Comparison of ENCODE assay signal across 33 cellular contexts in genomic region chr11:45820211-45820857, GRCh38.
"Had no signal": no experiment of that assay in that cellular context is flagged by ENCODE, and none has a peak within 500 bp of the region (broad histone marks: within the 10 kb centered on the region; RNA-seq: fewer than 3 reads in every experiment).

No MANE protein-coding gene starts in this region.

- H3K4me3 Mint-ChIP-seq: activated CD4-positive, alpha-beta memory T cell treated with anti-CD3 and anti-CD28 coated beads for 36 hours; activated CD8-positive, alpha-beta memory T cell treated with anti-CD3 and anti-CD28 coated beads, Interleukin-2, amount 10 ng/mL, durations not matched to agents 7 days and 5 days; activated CD8-positive, alpha-beta T cell treated with anti-CD3 and anti-CD28 coated beads, Interleukin-2, amount 10 ng/mL, durations not matched to agents 7 days and 5 days; activated naive CD4-positive, alpha-beta T cell treated with anti-CD3 and anti-CD28 coated beads for 36 hours; activated naive CD4-positive, alpha-beta T cell treated with anti-CD3 and anti-CD28 coated beads, Interleukin-2, amount 50 U/mL, for 24 hours; activated naive CD8-positive, alpha-beta T cell treated with anti-CD3 and anti-CD28 coated beads for 36 hours; activated naive CD8-positive, alpha-beta T cell treated with anti-CD3 and anti-CD28 coated beads, Interleukin-2, amount 50 U/mL, for 24 hours; activated T-helper 1 cell treated with anti-CD3 and anti-CD28 coated beads, Interleukin-12 subunit alpha, Interleukin-12 subunit beta, Interleukin-2, Interleukin-4 antibody, amounts not matched to agents 30 ng/mL and 10 ng/mL and 1 ng/mL, durations not matched to agents 14 hours and 24 hours and 36 hours; brain; WTC11 had no signal

- H3K27ac Mint-ChIP-seq: activated CD4-positive, alpha-beta memory T cell treated with anti-CD3 and anti-CD28 coated beads for 36 hours; activated CD8-positive, alpha-beta memory T cell treated with anti-CD3 and anti-CD28 coated beads, Interleukin-2, amount 10 ng/mL, durations not matched to agents 7 days and 5 days; activated CD8-positive, alpha-beta T cell treated with anti-CD3 and anti-CD28 coated beads, Interleukin-2, amount 10 ng/mL, durations not matched to agents 7 days and 5 days; activated naive CD4-positive, alpha-beta T cell treated with anti-CD3 and anti-CD28 coated beads for 36 hours; activated naive CD4-positive, alpha-beta T cell treated with anti-CD3 and anti-CD28 coated beads, Interleukin-2, amount 50 U/mL, for 24 hours; activated naive CD8-positive, alpha-beta T cell treated with anti-CD3 and anti-CD28 coated beads for 36 hours; activated naive CD8-positive, alpha-beta T cell treated with anti-CD3 and anti-CD28 coated beads, Interleukin-2, amount 50 U/mL, for 24 hours; activated T-helper 1 cell treated with anti-CD3 and anti-CD28 coated beads, Interleukin-12 subunit alpha, Interleukin-12 subunit beta, Interleukin-2, Interleukin-4 antibody, amounts not matched to agents 30 ng/mL and 10 ng/mL and 1 ng/mL, durations not matched to agents 14 hours and 24 hours and 36 hours; activated T-helper 2 cell treated with anti-CD3 and anti-CD28 coated beads, Interferon-gamma antibody, Interleukin-2, Interleukin-4, amounts not matched to agents 10 μg/mL and 5 μg/mL and 100 μg/mL, durations not matched to agents 14 hours and 24 hours and 36 hours; brain; WTC11 had no signal

- H3K4me1 Mint-ChIP-seq: activated CD8-positive, alpha-beta memory T cell treated with anti-CD3 and anti-CD28 coated beads, Interleukin-2, amount 10 ng/mL, durations not matched to agents 7 days and 5 days; activated naive CD4-positive, alpha-beta T cell treated with anti-CD3 and anti-CD28 coated beads, Interleukin-2, amount 50 U/mL, for 24 hours; activated naive CD8-positive, alpha-beta T cell treated with anti-CD3 and anti-CD28 coated beads for 36 hours; activated naive CD8-positive, alpha-beta T cell treated with anti-CD3 and anti-CD28 coated beads, Interleukin-2, amount 50 U/mL, for 24 hours had no signal

- H3K36me3 ChIP-seq: adrenal gland, ascending aorta, breast epithelium, cardiac muscle cell, colonic mucosa, esophagus squamous epithelium had no signal

- H3K36me3 Mint-ChIP-seq: activated CD4-positive, alpha-beta memory T cell treated with anti-CD3 and anti-CD28 coated beads for 36 hours; activated CD8-positive, alpha-beta memory T cell treated with anti-CD3 and anti-CD28 coated beads, Interleukin-2, amount 10 ng/mL, durations not matched to agents 7 days and 5 days; activated naive CD4-positive, alpha-beta T cell treated with anti-CD3 and anti-CD28 coated beads, Interleukin-2, amount 50 U/mL, for 24 hours; activated naive CD8-positive, alpha-beta T cell treated with anti-CD3 and anti-CD28 coated beads for 36 hours; brain; WTC11 had no signal

- FAIRE-seq: endometrium, endothelial cell of umbilical vein, frontal cortex had no signal

- H3K9me3 ChIP-seq: adrenal gland, ascending aorta, breast epithelium, colonic mucosa, esophagus squamous epithelium had no signal

- ATAC-seq: activated CD8-positive, alpha-beta memory T cell treated with anti-CD3 and anti-CD28 coated beads, Interleukin-2, amount 10 ng/mL, durations not matched to agents 7 days and 5 days; activated CD8-positive, alpha-beta T cell treated with anti-CD3 and anti-CD28 coated beads, Interleukin-2, amount 10 ng/mL, durations not matched to agents 7 days and 5 days; activated naive CD8-positive, alpha-beta T cell treated with anti-CD3 and anti-CD28 coated beads, Interleukin-2, amount 50 U/mL, for 24 hours; WTC11 had no signal

- H3K9me3 Mint-ChIP-seq: activated CD4-positive, alpha-beta memory T cell treated with anti-CD3 and anti-CD28 coated beads for 36 hours; activated naive CD4-positive, alpha-beta T cell treated with anti-CD3 and anti-CD28 coated beads for 36 hours; activated naive CD4-positive, alpha-beta T cell treated with anti-CD3 and anti-CD28 coated beads, Interleukin-2, amount 50 U/mL, for 24 hours; activated naive CD8-positive, alpha-beta T cell treated with anti-CD3 and anti-CD28 coated beads for 36 hours; activated naive CD8-positive, alpha-beta T cell treated with anti-CD3 and anti-CD28 coated beads, Interleukin-2, amount 50 U/mL, for 24 hours; activated T-helper 1 cell treated with anti-CD3 and anti-CD28 coated beads, Interleukin-12 subunit alpha, Interleukin-12 subunit beta, Interleukin-2, Interleukin-4 antibody, amounts not matched to agents 30 ng/mL and 10 ng/mL and 1 ng/mL, durations not matched to agents 14 hours and 24 hours and 36 hours; activated T-helper 2 cell treated with anti-CD3 and anti-CD28 coated beads, Interferon-gamma antibody, Interleukin-2, Interleukin-4, amounts not matched to agents 10 μg/mL and 5 μg/mL and 100 μg/mL, durations not matched to agents 14 hours and 24 hours and 36 hours; WTC11 had no signal

- DNase-seq: activated CD4-positive, alpha-beta memory T cell treated with anti-CD3 and anti-CD28 coated beads for 36 hours; activated CD4-positive, alpha-beta T cell treated with anti-CD3 and anti-CD28 coated beads for 1 hour; activated CD4-positive, alpha-beta T cell treated with anti-CD3 and anti-CD28 coated beads for 4 hours; activated CD4-positive, alpha-beta T cell treated with anti-CD3 and anti-CD28 coated beads, Interleukin-2, amount 50 U/mL, for 1 hour; activated CD8-positive, alpha-beta memory T cell treated with anti-CD3 and anti-CD28 coated beads, Interleukin-2, amount 10 ng/mL, durations not matched to agents 7 days and 5 days; activated CD8-positive, alpha-beta memory T cell treated with anti-CD3 and anti-CD28 coated beads, Interleukin-2, amount 50 U/mL, for 4 hours; activated CD8-positive, alpha-beta T cell treated with anti-CD3 and anti-CD28 coated beads, Interleukin-2, amount 10 ng/mL, durations not matched to agents 7 days and 5 days; activated effector memory CD4-positive, alpha-beta T cell treated with anti-CD3 and anti-CD28 coated beads, Interleukin-2, amount 50 U/mL, for 16 hours; activated naive CD4-positive, alpha-beta T cell treated with anti-CD3 and anti-CD28 coated beads for 36 hours; activated naive CD8-positive, alpha-beta T cell treated with anti-CD3 and anti-CD28 coated beads for 36 hours; activated naive CD8-positive, alpha-beta T cell treated with anti-CD3 and anti-CD28 coated beads, Interleukin-2, amount 50 U/mL, for 24 hours; activated T-cell treated with anti-CD3 and anti-CD28 coated beads, Interleukin-2, amount 50 U/mL, for 1 hour; activated T-cell treated with anti-CD3 and anti-CD28 coated beads, Interleukin-2, amount 50 U/mL, for 48 hours; central memory CD4-positive, alpha-beta T cell; cerebellar nuclear complex; colonic mucosa; effector CD8-positive, alpha-beta T cell; esophagus squamous epithelium; foreskin fibroblast; T-helper 2 cell had no signal

- H3K27me3 Mint-ChIP-seq: activated CD4-positive, alpha-beta memory T cell treated with anti-CD3 and anti-CD28 coated beads for 36 hours; activated CD8-positive, alpha-beta memory T cell treated with anti-CD3 and anti-CD28 coated beads, Interleukin-2, amount 10 ng/mL, durations not matched to agents 7 days and 5 days; activated naive CD8-positive, alpha-beta T cell treated with anti-CD3 and anti-CD28 coated beads for 36 hours; activated naive CD8-positive, alpha-beta T cell treated with anti-CD3 and anti-CD28 coated beads, Interleukin-2, amount 50 U/mL, for 24 hours had no signal

- H3K4me1 ChIP-seq: adrenal gland, ascending aorta, breast epithelium, colonic mucosa, esophagus squamous epithelium had no signal

- H3K27ac ChIP-seq: adrenal gland, ascending aorta, breast epithelium, cardiac muscle cell, colonic mucosa, epithelial cell of prostate, esophagus squamous epithelium had no signal

- H3K27me3 ChIP-seq: adrenal gland, ascending aorta, breast epithelium, cardiac muscle cell, colonic mucosa, esophagus squamous epithelium had no signal

- H3K4me3 ChIP-seq: adrenal gland, ascending aorta, breast epithelium, cardiac muscle cell, colonic mucosa, esophagus squamous epithelium had no signal
